In the genomic region with DNA sequence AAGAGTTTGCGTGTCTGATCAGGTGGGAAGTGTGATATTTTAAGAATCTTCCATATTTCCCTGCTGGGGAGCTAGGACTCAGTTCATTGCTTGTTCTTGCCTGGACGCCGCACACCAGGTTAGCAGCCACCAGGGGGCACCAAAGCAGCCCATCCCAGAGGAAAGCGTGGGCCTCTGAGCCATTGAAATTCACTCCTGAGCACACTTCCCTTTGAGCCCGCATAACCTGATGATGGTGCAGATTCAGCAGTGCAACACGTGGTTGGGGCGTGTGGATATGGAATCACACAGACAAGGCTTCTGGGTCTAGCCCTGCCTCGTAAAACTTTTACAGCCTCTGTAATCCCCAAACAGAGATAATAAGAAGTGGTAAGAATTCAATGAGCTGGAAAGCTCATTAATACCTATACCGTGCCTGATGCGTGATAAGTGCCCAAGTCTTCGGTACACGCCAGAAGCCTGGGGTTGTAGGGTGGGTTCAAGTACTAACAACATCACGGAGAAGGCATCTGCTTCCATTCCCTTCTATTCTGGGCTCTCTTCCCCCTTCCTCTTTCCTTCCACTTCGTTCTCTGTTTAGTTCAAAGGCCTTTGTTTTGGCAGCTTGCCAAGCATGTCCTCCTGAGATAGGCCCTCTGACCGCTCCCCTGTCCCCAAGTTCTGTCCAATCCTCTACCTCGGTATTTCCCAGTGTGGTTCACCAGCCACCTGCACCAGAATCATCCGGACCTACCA, we compare ENCODE assay signal across 1 cellular context.
TF ChIP-seq lines count a peak whose summit lies in the region.

No MANE protein-coding gene starts in this region.

TF ChIP-seq in GM23338, 12 proteins besides CTCF, POLR2A, EP300 and RAD21 (continued from another document):
- TF ChIP-seq, protein P1, sequence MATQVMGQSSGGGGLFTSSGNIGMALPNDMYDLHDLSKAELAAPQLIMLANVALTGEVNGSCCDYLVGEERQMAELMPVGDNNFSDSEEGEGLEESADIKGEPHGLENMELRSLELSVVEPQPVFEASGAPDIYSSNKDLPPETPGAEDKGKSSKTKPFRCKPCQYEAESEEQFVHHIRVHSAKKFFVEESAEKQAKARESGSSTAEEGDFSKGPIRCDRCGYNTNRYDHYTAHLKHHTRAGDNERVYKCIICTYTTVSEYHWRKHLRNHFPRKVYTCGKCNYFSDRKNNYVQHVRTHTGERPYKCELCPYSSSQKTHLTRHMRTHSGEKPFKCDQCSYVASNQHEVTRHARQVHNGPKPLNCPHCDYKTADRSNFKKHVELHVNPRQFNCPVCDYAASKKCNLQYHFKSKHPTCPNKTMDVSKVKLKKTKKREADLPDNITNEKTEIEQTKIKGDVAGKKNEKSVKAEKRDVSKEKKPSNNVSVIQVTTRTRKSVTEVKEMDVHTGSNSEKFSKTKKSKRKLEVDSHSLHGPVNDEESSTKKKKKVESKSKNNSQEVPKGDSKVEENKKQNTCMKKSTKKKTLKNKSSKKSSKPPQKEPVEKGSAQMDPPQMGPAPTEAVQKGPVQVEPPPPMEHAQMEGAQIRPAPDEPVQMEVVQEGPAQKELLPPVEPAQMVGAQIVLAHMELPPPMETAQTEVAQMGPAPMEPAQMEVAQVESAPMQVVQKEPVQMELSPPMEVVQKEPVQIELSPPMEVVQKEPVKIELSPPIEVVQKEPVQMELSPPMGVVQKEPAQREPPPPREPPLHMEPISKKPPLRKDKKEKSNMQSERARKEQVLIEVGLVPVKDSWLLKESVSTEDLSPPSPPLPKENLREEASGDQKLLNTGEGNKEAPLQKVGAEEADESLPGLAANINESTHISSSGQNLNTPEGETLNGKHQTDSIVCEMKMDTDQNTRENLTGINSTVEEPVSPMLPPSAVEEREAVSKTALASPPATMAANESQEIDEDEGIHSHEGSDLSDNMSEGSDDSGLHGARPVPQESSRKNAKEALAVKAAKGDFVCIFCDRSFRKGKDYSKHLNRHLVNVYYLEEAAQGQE (IDR thresholded peaks at IDR 0.05; ENCODE audit: unreplicated experiment) = no peak
- no peak for TF ChIP-seq STAT1 (IDR thresholded peaks at IDR 0.05; ENCODE audit: unreplicated experiment)
- TF ChIP-seq EZH2phosphoT487 (IDR thresholded peaks at IDR 0.05; ENCODE audit: unreplicated experiment) = no peak
- TF ChIP-seq ZNF114 (CRISPR knock-in tag; IDR thresholded peaks at IDR 0.05) = no peak
TF ChIP-seq in GM23338: peak in this region for 0.
